In genomic region chr2:238742066-238742465, GRCh38 we compare ENCODE assay signal across 19 cellular contexts.
DNase-seq lines count a peak whose midpoint lies in the region; ATAC-seq and TF ChIP-seq lines count a peak whose summit lies in the region.
"Had no signal": no experiment of that assay in that cellular context is flagged by ENCODE, and none has a peak within 500 bp of the region (broad histone marks: within the 10 kb centered on the region; RNA-seq: fewer than 3 reads in every experiment).

No MANE protein-coding gene starts in this region.

- H3K27me3 ChIP-seq in Karpas-422 (ENCODE audit: low read length), result no peaks in the 10 kb centered on the region
- H3K27me3 ChIP-seq: BE2C had no signal

- H3K9me3 ChIP-seq in Karpas-422 (ENCODE audit: low read length), result no peaks in the 10 kb centered on the region
- H3K9me3 ChIP-seq: BE2C had no signal

- H3K9me2 ChIP-seq in Karpas-422 (replicated peaks; ENCODE audit: insufficient read depth, low read length), result no peaks in the 10 kb centered on the region

- no peak for ATAC-seq in GM21619 (IDR thresholded peaks at IDR 0.05; ENCODE audit: unreplicated experiment)
- ATAC-seq: HepG2 had no signal

- H3K4me3 ChIP-seq in Karpas-422 (ENCODE audit: low read length) (no peak overlapping the region), fibroblast of the aortic adventitia (ENCODE audit: low read depth, low read length) (no peak overlapping the region)

- H3K36me3 ChIP-seq in Karpas-422 (ENCODE audit: insufficient read depth, low read length), result no peaks in the 10 kb centered on the region
- H3K36me3 ChIP-seq: BE2C had no signal

- DNase-seq in EH (ENCODE audit: low read depth) (peak; percentile 4), Karpas-422 (peak; percentile 34), astrocyte of the hippocampus (ENCODE audit: low read depth, low spot score) (peak; percentile 9), fibroblast of the aortic adventitia (ENCODE audit: low read depth) (peak; percentile 35), mesenteric fat pad (ENCODE audit: low spot score) (no peak), NCI-H524 (lab: John Stamatoyannopoulos, UW) (no peak), NCI-H510A (lab: John Stamatoyannopoulos, UW) (no peak)
- DNase-seq: BE2C; C1 segment of cervical spinal cord; CD4-positive, CD25-positive, alpha-beta regulatory T cell; CD8-positive, alpha-beta memory T cell; COR-L47; DMS 273 treated with DMSO at 0.1 percent for 48 hours; DMS53; GDM1; HCEC 1CT; KBM-7 had no signal

- no peak overlapping the region for H3K9ac ChIP-seq in Karpas-422 (ENCODE audit: low read length)

- H3K79me2 ChIP-seq in Karpas-422 (ENCODE audit: low read length), result no peaks in the 10 kb centered on the region

- no peaks in the 10 kb centered on the region for H4K20me1 ChIP-seq in Karpas-422 (ENCODE audit: insufficient read depth, low read depth, low read length)

- H3K27ac ChIP-seq in Karpas-422 (ENCODE audit: low read length), result no peak overlapping the region

- no peak overlapping the region for H2AFZ ChIP-seq in Karpas-422 (ENCODE audit: low read length)

- no peak overlapping the region for H3K4me2 ChIP-seq in Karpas-422 (ENCODE audit: low read depth, low read length, poor library complexity, severe bottlenecking)

- TF ChIP-seq CTCF in fibroblast of the aortic adventitia (IDR thresholded peaks at IDR 0.05; ENCODE audit: insufficient read depth, low read length), result no peak

- H3K4me1 ChIP-seq in Karpas-422 (ENCODE audit: low read length), result no peaks in the 10 kb centered on the region
- H3K4me1 ChIP-seq: BE2C had no signal

Comparison
In these comparisons a context has a peak if more than half of its experiments do, and no peak if none do; other contexts are left out.
1. DNase-seq: peak in EH (single experiment), Karpas-422 (single experiment), astrocyte of the hippocampus (single experiment) and fibroblast of the aortic adventitia (single experiment); none in mesenteric fat pad (single experiment), NCI-H524 (0 of 2) and NCI-H510A (single experiment).